In the genomic region with DNA sequence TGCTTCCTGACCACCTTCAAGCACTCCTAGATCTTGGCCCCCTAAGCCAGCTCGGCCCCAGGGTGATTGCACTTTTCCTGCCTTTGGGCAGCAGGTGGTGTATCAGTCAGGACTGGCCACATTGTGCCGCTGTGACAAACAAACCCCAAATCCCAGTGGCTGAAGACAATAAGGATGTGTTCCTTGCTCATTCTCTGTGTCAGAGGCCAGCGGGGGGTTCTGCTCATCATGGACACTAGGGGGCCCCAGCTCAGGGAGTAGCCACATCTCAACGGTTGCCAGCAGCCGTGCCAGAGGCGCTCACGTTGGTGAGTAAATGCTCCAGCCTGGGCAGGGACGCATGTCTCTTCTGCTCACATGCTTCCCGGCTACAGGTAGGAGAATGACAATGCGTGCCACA, we compare ENCODE assay signal across 9 cellular contexts.
A peak's percentile ranks its signal among the peaks of the same experiment; 100 is the strongest.
DNase-seq lines count a peak whose midpoint lies in the region; ATAC-seq, FAIRE-seq and TF ChIP-seq lines count a peak whose summit lies in the region.
"Had no signal": no experiment of that assay in that cellular context is flagged by ENCODE, and none has a peak within 500 bp of the region (broad histone marks: within the 10 kb centered on the region; RNA-seq: fewer than 3 reads in every experiment).

No MANE protein-coding gene starts in this region.

- intact Hi-C loops in endothelial cell of umbilical vein (cut with micrococcal nuclease): loop anchor here (10.0 kb wide), 1 partner anchor 436 kb away; no protein-coding TSS in a partner anchor
- intact Hi-C loops in upper lobe of right lung (cut with DNase I): loop anchor here (5.0 kb wide), 1 partner anchor 194 kb away; no protein-coding TSS in a partner anchor

- no peak overlapping the region for H2AFZ ChIP-seq in endothelial cell of umbilical vein (ENCODE audit: low read depth, low read length)

- dilution Hi-C loops in endothelial cell of umbilical vein (cut with MboI; ENCODE audit: extremely low pct_ligation_motif_present, low sequenced_read_pairs): loop anchor here (25.0 kb wide), 1 partner anchor 189 kb away; no protein-coding TSS in a partner anchor

- no peaks in the 10 kb centered on the region for H3K9me3 Mint-ChIP-seq in stimulated activated naive CD8-positive, alpha-beta T cell treated with anti-CD3 and anti-CD28 coated beads, Interleukin-15, amount 100 ng/mL, for 72 hours
- H3K9me3 Mint-ChIP-seq: activated T-cell treated with anti-CD3 and anti-CD28 coated beads, Interleukin-2, amount 50 U/mL, for 4 hours had no signal

- H3K4me3 ChIP-seq in endothelial cell of umbilical vein (replicated peaks in 1 of 3; ENCODE audit: insufficient read depth in 1 of 3, low read depth in 1 of 3, low read length in 3 of 3): no peak overlapping the region
- no peak overlapping the region for H3K4me3 ChIP-seq in upper lobe of right lung

- H3K4me2 ChIP-seq in endothelial cell of umbilical vein (ENCODE audit: insufficient read depth, low read length): no peak overlapping the region

- FAIRE-seq in endothelial cell of umbilical vein (lab: Jason Lieb, UNC): no peak

- no peaks in the 10 kb centered on the region for H3K9me1 ChIP-seq in endothelial cell of umbilical vein (replicated peaks; ENCODE audit: control insufficient read depth, extremely low read depth, insufficient read depth, low read length)

- H3K27me3 ChIP-seq in endothelial cell of umbilical vein (ENCODE audit: control insufficient read depth in 2 of 2, insufficient read depth in 2 of 2, low read length in 2 of 2): no peaks in the 10 kb centered on the region
- no peaks in the 10 kb centered on the region for H3K27me3 ChIP-seq in upper lobe of right lung

- TF ChIP-seq CTCF in endothelial cell of umbilical vein (IDR thresholded peaks at IDR 0.05; ENCODE audit: extremely low read depth in 1 of 2, insufficient read depth in 1 of 2, low read depth in 1 of 2, low read length in 2 of 2): peak; percentile 24
- peak; percentile 23 for TF ChIP-seq CTCF in upper lobe of right lung (IDR thresholded peaks at IDR 0.05)

- H3K9me3 ChIP-seq in endothelial cell of umbilical vein (replicated peaks; ENCODE audit: control insufficient read depth, insufficient read depth, low read length): no peaks in the 10 kb centered on the region
- no peaks in the 10 kb centered on the region for H3K9me3 ChIP-seq in upper lobe of right lung

- no peak overlapping the region for H3K4me3 Mint-ChIP-seq in stimulated activated naive CD8-positive, alpha-beta T cell treated with anti-CD3 and anti-CD28 coated beads, Interleukin-15, amount 100 ng/mL, for 72 hours
- H3K4me3 Mint-ChIP-seq: activated T-cell treated with anti-CD3 and anti-CD28 coated beads, Interleukin-2, amount 50 U/mL, for 4 hours had no signal

- ATAC-seq in stimulated activated naive CD8-positive, alpha-beta T cell treated with anti-CD3 and anti-CD28 coated beads, Interleukin-15, Interleukin-2, amounts not matched to agents 100 U/mL and 50 U/mL, for 24 hours: no peak
- ATAC-seq in stimulated activated naive CD8-positive, alpha-beta T cell treated with anti-CD3 and anti-CD28 coated beads, Interleukin-15, amount 100 ng/mL, for 72 hours: no peak
- ATAC-seq in upper lobe of right lung: peak; percentile 21
- ATAC-seq in HG03175 (IDR thresholded peaks at IDR 0.05; ENCODE audit: unreplicated experiment): no peak
- no peak for ATAC-seq in HG03159 (IDR thresholded peaks at IDR 0.05; ENCODE audit: unreplicated experiment)

- H4K20me1 ChIP-seq in endothelial cell of umbilical vein (replicated peaks; ENCODE audit: control insufficient read depth, extremely low read depth, insufficient read depth, low read length): no peaks in the 10 kb centered on the region

- no peaks in the 10 kb centered on the region for H3K4me1 Mint-ChIP-seq in stimulated activated naive CD8-positive, alpha-beta T cell treated with anti-CD3 and anti-CD28 coated beads, Interleukin-15, amount 100 ng/mL, for 72 hours

- no peak for TF ChIP-seq POLR2A in endothelial cell of umbilical vein (IDR thresholded peaks at IDR 0.05; ENCODE audit: low read depth, low read length)

- BruUV-seq in endothelial cell of umbilical vein (replicated peaks; lab: Mats Ljungman, UMichigan): no TSS peak

- peak; percentile 42 for DNase-seq in stimulated activated naive CD8-positive, alpha-beta T cell treated with anti-CD3 and anti-CD28 coated beads, Interleukin-15, Interleukin-2, amounts not matched to agents 100 U/mL and 50 U/mL, for 24 hours
- no peak for DNase-seq in stimulated activated naive CD8-positive, alpha-beta T cell treated with anti-CD3 and anti-CD28 coated beads, Interleukin-15, amount 100 ng/mL, for 72 hours
- DNase-seq in SKM-1 (lab: John Stamatoyannopoulos, UW; ENCODE audit: unreplicated experiment) (peak; percentile 7), endothelial cell of umbilical vein (ENCODE audit: low read depth, low spot score) (no peak), upper lobe of right lung (no peak), NCI-H2227 treated with DMSO at 0.1 percent for 48 hours (lab: John Stamatoyannopoulos, UW) (no peak)
- DNase-seq: activated T-cell treated with anti-CD3 and anti-CD28 coated beads, Interleukin-2, amount 50 U/mL, for 4 hours had no signal

- POLR2A ChIA-PET in endothelial cell of umbilical vein (lab: Charles Lee): no interaction called here

- no peaks in the 10 kb centered on the region for H3K36me3 ChIP-seq in endothelial cell of umbilical vein (ENCODE audit: control insufficient read depth in 2 of 2, extremely low read depth in 1 of 2, insufficient read depth in 2 of 2, low read length in 2 of 2)
- no peaks in the 10 kb centered on the region for H3K36me3 ChIP-seq in upper lobe of right lung

- no peak overlapping the region for H3K27ac ChIP-seq in endothelial cell of umbilical vein (ENCODE audit: insufficient read depth, low read depth, low read length)
- H3K27ac ChIP-seq in upper lobe of right lung: no peak overlapping the region

- CTCF ChIA-PET in endothelial cell of umbilical vein (lab: Charles Lee): interaction anchor here (0.9 to 7.0 kb wide), 7 partner anchors 12 to 197 kb away, joined by 3 to 292 read pairs (median 13); no protein-coding TSS in a partner anchor

- H3K9ac ChIP-seq in endothelial cell of umbilical vein (replicated peaks; ENCODE audit: extremely low read depth, insufficient read depth, low read length): no peak overlapping the region

- no peaks in the 10 kb centered on the region for H3K27me3 Mint-ChIP-seq in stimulated activated naive CD8-positive, alpha-beta T cell treated with anti-CD3 and anti-CD28 coated beads, Interleukin-15, amount 100 ng/mL, for 72 hours

- no peaks in the 10 kb centered on the region for H3K4me1 ChIP-seq in endothelial cell of umbilical vein (ENCODE audit: control insufficient read depth, extremely low read depth, insufficient read depth, low read length)
- H3K4me1 ChIP-seq in upper lobe of right lung: peaks cover 18% of the 10 kb centered on the region

- H3K27ac Mint-ChIP-seq in stimulated activated naive CD8-positive, alpha-beta T cell treated with anti-CD3 and anti-CD28 coated beads, Interleukin-15, amount 100 ng/mL, for 72 hours: no peak overlapping the region

- no peaks in the 10 kb centered on the region for H3K79me2 ChIP-seq in endothelial cell of umbilical vein (ENCODE audit: control insufficient read depth, insufficient read depth, low read length)

TF ChIP-seq in endothelial cell of umbilical vein, 7 proteins besides CTCF, POLR2A, EP300 and RAD21:
- TF ChIP-seq, protein P1, sequence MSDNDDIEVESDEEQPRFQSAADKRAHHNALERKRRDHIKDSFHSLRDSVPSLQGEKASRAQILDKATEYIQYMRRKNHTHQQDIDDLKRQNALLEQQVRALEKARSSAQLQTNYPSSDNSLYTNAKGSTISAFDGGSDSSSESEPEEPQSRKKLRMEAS (IDR thresholded peaks at IDR 0.05; ENCODE audit: insufficient read depth, insufficient read length): no peak
- no peak for TF ChIP-seq FOS (IDR thresholded peaks at IDR 0.05; ENCODE audit: borderline replicate concordance, insufficient read depth, low read length)
- no peak for TF ChIP-seq GATA2 (IDR thresholded peaks at IDR 0.05; ENCODE audit: insufficient read depth, insufficient read length, low read depth, low read length)
- TF ChIP-seq MYC (IDR thresholded peaks at IDR 0.05; ENCODE audit: low read depth, low read length): no peak
- TF ChIP-seq POLR2AphosphoS5 (IDR thresholded peaks at IDR 0.05; ENCODE audit: insufficient read depth, low read depth, low read length): no peak
- TF ChIP-seq EZH2 (IDR thresholded peaks at IDR 0.05; ENCODE audit: borderline replicate concordance, low read depth, low read length, severe bottlenecking): no peak
- TF ChIP-seq JUN (IDR thresholded peaks at IDR 0.05; ENCODE audit: borderline replicate concordance, insufficient read depth, insufficient read length, low read depth): no peak

Comparison
In these comparisons a context has a peak if more than half of its experiments do, and no peak if none do; other contexts are left out.
1. DNase-seq: peak in stimulated activated naive CD8-positive, alpha-beta T cell treated with anti-CD3 and anti-CD28 coated beads, Interleukin-15, Interleukin-2, amounts not matched to agents 100 U/mL and 50 U/mL, for 24 hours (single experiment) and SKM-1 (single experiment); none in stimulated activated naive CD8-positive, alpha-beta T cell treated with anti-CD3 and anti-CD28 coated beads, Interleukin-15, amount 100 ng/mL, for 72 hours (0 of 2), endothelial cell of umbilical vein (single experiment), upper lobe of right lung (single experiment) and NCI-H2227 treated with DMSO at 0.1 percent for 48 hours (single experiment).